ENCODE assay signal across 20 cellular contexts in the genomic region with DNA sequence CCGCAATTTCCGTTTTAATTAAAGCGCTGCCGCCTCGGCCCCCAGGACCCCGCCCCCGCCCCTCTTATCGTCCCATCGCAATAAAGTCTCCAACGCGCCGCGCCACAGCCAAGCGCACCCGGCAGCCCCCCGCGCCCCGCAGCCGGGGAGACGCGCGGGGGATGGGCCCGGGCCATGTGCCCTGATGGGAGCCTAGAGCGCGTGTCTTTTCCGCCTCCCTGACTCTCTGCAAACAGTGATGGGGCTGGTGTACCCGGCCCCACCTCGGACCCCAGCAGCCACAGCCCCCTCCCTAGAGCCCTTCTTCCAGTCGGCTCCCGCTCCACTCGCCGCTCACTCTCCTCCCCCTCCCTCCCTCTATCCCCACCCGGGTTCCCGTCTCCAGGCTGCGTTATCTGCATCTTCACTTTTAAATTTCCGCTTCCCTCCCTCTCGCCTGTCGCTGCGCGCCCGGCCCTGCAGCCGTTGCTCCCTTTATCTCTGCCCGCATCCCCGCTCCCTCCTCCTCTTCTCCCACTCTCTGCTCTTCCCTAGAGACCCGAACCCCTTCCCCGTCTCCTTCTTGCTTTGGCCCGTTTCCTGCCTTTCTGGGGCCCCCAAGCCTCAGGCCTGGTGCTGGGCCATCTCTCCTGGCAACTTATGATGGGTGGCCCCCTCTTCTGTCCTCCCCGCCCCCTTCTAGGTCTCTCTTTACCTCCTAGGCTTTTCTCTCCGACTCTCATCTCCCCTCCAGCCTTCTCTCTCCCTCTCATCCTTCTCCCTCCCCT. TPM values are rescaled to one million over a fixed set of nuclear protein-coding genes. Genes with fewer than 3 reads are reported as not detected.
DNase-seq lines count a peak whose midpoint lies in the region; ATAC-seq and TF ChIP-seq lines count a peak whose summit lies in the region.
"Had no signal": no experiment of that assay in that cellular context is flagged by ENCODE, and none has a peak within 500 bp of the region (broad histone marks: within the 10 kb centered on the region; RNA-seq: fewer than 3 reads in every experiment).

No MANE protein-coding gene starts in this region.

- peak overlapping the region; percentile 79 for H3K4me3 Mint-ChIP-seq in T-helper 17 cell
- H3K4me3 Mint-ChIP-seq in CD4-positive, alpha-beta memory T cell, result peak overlapping the region in 2 of 8 donors; percentile 26 to 59
- H3K4me3 Mint-ChIP-seq: activated B cell treated with CpG ODN at 0.5 μM for 24 hours had no signal

- H3K27ac Mint-ChIP-seq in T-helper 17 cell, result no peak overlapping the region
- H3K27ac Mint-ChIP-seq in CD4-positive, alpha-beta memory T cell, result no peak overlapping the region
- H3K27ac Mint-ChIP-seq: activated B cell treated with CpG ODN at 0.5 μM for 24 hours had no signal

- CTCF ChIA-PET in CD4-positive, alpha-beta memory T cell (lab: Charles Lee; ENCODE audit: partially characterized antibody), result no interaction called here

- peaks cover 13% of the 10 kb centered on the region for H3K36me3 Mint-ChIP-seq in T-helper 17 cell (ENCODE audit: low read depth)
- H3K36me3 Mint-ChIP-seq in CD4-positive, alpha-beta memory T cell, result no peaks in the 10 kb centered on the region
- H3K36me3 Mint-ChIP-seq: IgD-negative memory B cell had no signal

- H3K36me3 ChIP-seq in DND-41 (ENCODE audit: insufficient read depth, low read length), result no peaks in the 10 kb centered on the region
- no peaks in the 10 kb centered on the region for H3K36me3 ChIP-seq in iPS-20b (ENCODE audit: insufficient read depth, low read depth, low read length)
- no peaks in the 10 kb centered on the region for H3K36me3 ChIP-seq in CD4-positive, alpha-beta memory T cell (ENCODE audit: insufficient read depth, low read length)
- H3K36me3 ChIP-seq: adrenal gland had no signal

- H3K9me3 ChIP-seq in DND-41 (ENCODE audit: insufficient read depth, low read length, severe bottlenecking), result no peaks in the 10 kb centered on the region
- no peaks in the 10 kb centered on the region for H3K9me3 ChIP-seq in T-helper 17 cell (ENCODE audit: control insufficient read depth, low read length, poor library complexity, severe bottlenecking)
- peaks cover 9% of the 10 kb centered on the region; the same call in 1 of the 2 replicates for H3K9me3 ChIP-seq in iPS-20b (ENCODE audit: insufficient read depth, low read depth, low read length)
- H3K9me3 ChIP-seq in CD4-positive, alpha-beta memory T cell (ENCODE audit: control insufficient read depth in 1 of 2, low read length in 2 of 2), result no peaks in the 10 kb centered on the region
- H3K9me3 ChIP-seq: adrenal gland had no signal

- intact Hi-C loops in CD4-positive, alpha-beta memory T cell (cut with micrococcal nuclease), result no loop called here

- H3K9me3 Mint-ChIP-seq in CD4-positive, alpha-beta memory T cell, result peaks cover 0 to 3% (median 0%) of the 10 kb centered on the region in 8 donors
- H3K9me3 Mint-ChIP-seq: activated B cell treated with CpG ODN at 0.5 μM for 24 hours, IgD-negative memory B cell had no signal

- H3K27ac ChIP-seq in DND-41 (ENCODE audit: low read length) (no peak overlapping the region), iPS-20b (ENCODE audit: low read length) (no peak overlapping the region)
- H3K27ac ChIP-seq in CD4-positive, alpha-beta memory T cell (ENCODE audit: low read depth, low read length), result no peak overlapping the region

- POLR2A ChIA-PET in CD4-positive, alpha-beta memory T cell (lab: Charles Lee; ENCODE audit: partially characterized antibody), result no interaction called here

- H3K4me2 ChIP-seq in DND-41 (ENCODE audit: insufficient read depth, low read length), result peak overlapping the region; percentile 36

- H3K27me3 ChIP-seq in DND-41 (ENCODE audit: insufficient read depth, low read length, poor library complexity), result peaks cover 57% of the 10 kb centered on the region
- H3K27me3 ChIP-seq in iPS-20b (ENCODE audit: insufficient read depth, low read length), result peaks cover 100% of the 10 kb centered on the region
- peaks cover 66% of the 10 kb centered on the region for H3K27me3 ChIP-seq in CD4-positive, alpha-beta memory T cell (ENCODE audit: insufficient read depth, low read length)

- no peaks in the 10 kb centered on the region for H3K79me2 ChIP-seq in DND-41 (ENCODE audit: insufficient read depth, low read length)

- H3K9ac ChIP-seq in DND-41 (ENCODE audit: low read depth, low read length), result no peak overlapping the region
- H3K9ac ChIP-seq in iPS-20b (ENCODE audit: low read depth, low read length), result no peak overlapping the region

- ATAC-seq in DND-41 (ENCODE audit: insufficient read depth, low read depth) (peak; percentile 33; the same call in 1 of the 3 replicates), T-helper 17 cell (no peak), HG03354 (IDR thresholded peaks at IDR 0.05; ENCODE audit: poor library complexity, severe bottlenecking, unreplicated experiment) (no peak)

- H2AFZ ChIP-seq in DND-41 (ENCODE audit: low read depth, low read length), result no peak overlapping the region

- peak; percentile 22 for DNase-seq in 8988T
- no peak for DNase-seq in DND-41
- no peak for DNase-seq in T-helper 17 cell
- no peak for DNase-seq in CD4-positive, alpha-beta memory T cell
- no peak for DNase-seq in NCI-H1694 treated with DMSO at 0.1 percent for 48 hours (lab: John Stamatoyannopoulos, UW)
- no peak for DNase-seq in stimulated activated CD4-positive, alpha-beta T cell treated with anti-CD3 and anti-CD28 coated beads, Interleukin-4, amount 100 ng/mL, for 1 hour
- DNase-seq: activated B cell treated with CpG ODN at 0.5 μM for 24 hours; activated T-cell treated with anti-CD3 and anti-CD28 coated beads for 4 hours; adrenal gland; cortex of kidney; NCI-H146; NK-92 treated with Interleukin-12 subunit alpha and Interleukin-12 subunit beta, amount 100 ng/mL, for 24 hours; SIG-M5; stimulated activated CD4-positive, alpha-beta T cell treated with anti-CD3 and anti-CD28 coated beads, Interleukin-4, amount 100 ng/mL, for 24 hours; stimulated activated naive CD4-positive, alpha-beta T cell treated with Interleukin-2 at 50 U/mL for 16 hours had no signal

- peaks cover 83% of the 10 kb centered on the region for H3K27me3 Mint-ChIP-seq in T-helper 17 cell
- peaks cover 70 to 73% of the 10 kb centered on the region in 2 donors for H3K27me3 Mint-ChIP-seq in CD4-positive, alpha-beta memory T cell

- H3K4me1 Mint-ChIP-seq in T-helper 17 cell, result peaks cover 27% of the 10 kb centered on the region
- peaks cover 12 to 44% (median 20%) of the 10 kb centered on the region in 4 donors for H3K4me1 Mint-ChIP-seq in CD4-positive, alpha-beta memory T cell

- H4K20me1 ChIP-seq in DND-41 (ENCODE audit: insufficient read depth, low read length), result peaks cover 21% of the 10 kb centered on the region

- TF ChIP-seq CTCF in DND-41 (IDR thresholded peaks at IDR 0.05; ENCODE audit: borderline replicate concordance, extremely low read depth, low read length, poor library complexity, severe bottlenecking), result no peak

- no peaks in the 10 kb centered on the region for H3K4me1 ChIP-seq in DND-41 (ENCODE audit: insufficient read depth, low read length)
- H3K4me1 ChIP-seq in iPS-20b (ENCODE audit: insufficient read depth, low read length), result no peaks in the 10 kb centered on the region
- peaks cover 32% of the 10 kb centered on the region for H3K4me1 ChIP-seq in CD4-positive, alpha-beta memory T cell (ENCODE audit: insufficient read depth, low read length)

- H3K4me3 ChIP-seq in DND-41 (ENCODE audit: low read depth in 1 of 2, low read length in 2 of 2) (no peak overlapping the region), iPS-20b (ENCODE audit: low read length) (peak overlapping the region; percentile 22; the same call in 1 of the 2 replicates)
- H3K4me3 ChIP-seq in CD4-positive, alpha-beta memory T cell (ENCODE audit: low read length in 2 of 2), result no peak overlapping the region
- H3K4me3 ChIP-seq: adrenal gland had no signal

RNA-seq across cellular contexts. Expression of gene FEV, which starts 0.5 kb away (rescaled TPM):
- total RNA-seq in T-helper 17 cell, result not detected
- not detected for total RNA-seq in CD4-positive, alpha-beta memory T cell
- not detected for polyA plus RNA-seq in CD4-positive, alpha-beta memory T cell
- total RNA-seq: activated B cell treated with CpG ODN at 0.5 μM for 24 hours, myocyte had no signal
- polyA plus RNA-seq: IgD-negative memory B cell, keratinocyte had no signal

RNA-seq across cellular contexts. Expression of gene CRYBA2, which starts 7.7 kb away (rescaled TPM):
- total RNA-seq in T-helper 17 cell, result not detected
- total RNA-seq in CD4-positive, alpha-beta memory T cell, result not detected
- not detected for polyA plus RNA-seq in CD4-positive, alpha-beta memory T cell
- total RNA-seq: activated B cell treated with CpG ODN at 0.5 μM for 24 hours, myocyte had no signal
- polyA plus RNA-seq: IgD-negative memory B cell, keratinocyte had no signal

RNA-seq across cellular contexts. Expression of gene CDK5R2, which starts 26.0 kb away (rescaled TPM):
- not detected for total RNA-seq in T-helper 17 cell
- total RNA-seq in CD4-positive, alpha-beta memory T cell, result not detected
- not detected for polyA plus RNA-seq in CD4-positive, alpha-beta memory T cell
- total RNA-seq: activated B cell treated with CpG ODN at 0.5 μM for 24 hours had no signal
- polyA plus RNA-seq: IgD-negative memory B cell, keratinocyte had no signal

RNA-seq across cellular contexts. Expression of gene CFAP65, which starts 55.8 kb away (rescaled TPM):
- not detected for total RNA-seq in T-helper 17 cell
- total RNA-seq in CD4-positive, alpha-beta memory T cell, result not detected
- polyA plus RNA-seq in CD4-positive, alpha-beta memory T cell, result not detected
- total RNA-seq: activated B cell treated with CpG ODN at 0.5 μM for 24 hours had no signal
- polyA plus RNA-seq: IgD-negative memory B cell, keratinocyte had no signal
